ENCODE assay signal across 19 cellular contexts in the genomic region with DNA sequence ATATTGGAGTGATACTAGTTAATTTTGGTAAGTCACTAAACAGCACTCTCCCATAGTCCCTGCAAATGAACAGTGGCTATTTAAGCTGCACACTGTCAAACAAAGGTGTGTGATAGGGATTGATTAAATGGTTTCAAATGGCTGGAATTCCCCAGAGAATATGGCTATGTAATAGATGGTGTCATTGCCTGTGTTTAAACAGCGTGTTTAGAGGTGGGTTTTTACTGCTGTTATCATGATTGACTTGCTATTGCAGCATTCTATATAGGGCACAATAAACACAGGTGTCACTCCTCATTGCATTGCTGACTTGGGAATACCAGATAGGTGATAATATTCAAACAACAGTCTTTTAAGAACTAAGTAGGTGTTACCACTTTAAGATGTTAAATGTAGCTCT.
"Had no signal": no experiment of that assay in that cellular context is flagged by ENCODE, and none has a peak within 500 bp of the region (broad histone marks: within the 10 kb centered on the region; RNA-seq: fewer than 3 reads in every experiment).

No MANE protein-coding gene starts in this region.

- H3K36me3 ChIP-seq: adrenal gland, cardiac muscle cell, gastroesophageal sphincter, heart left ventricle, ovary, spleen, thyroid gland had no signal

- H3K27ac ChIP-seq: adrenal gland, cardiac muscle cell, gastroesophageal sphincter, heart left ventricle, ovary, spleen, thyroid gland had no signal

- ATAC-seq: activated CD4-positive, alpha-beta T cell treated with anti-CD3 and anti-CD28 coated beads for 36 hours; activated naive CD4-positive, alpha-beta T cell treated with anti-CD3 and anti-CD28 coated beads, Interleukin-2, amount 50 U/mL, for 72 hours; esophagus mucosa; gastroesophageal sphincter; heart left ventricle; naive thymus-derived CD8-positive, alpha-beta T cell; sciatic nerve; WTC11 had no signal

- H3K4me3 ChIP-seq: adrenal gland, cardiac muscle cell, gastroesophageal sphincter, heart left ventricle, ovary, spleen, thyroid gland had no signal

- H3K4me1 ChIP-seq: adrenal gland, gastroesophageal sphincter, heart left ventricle, spleen, thyroid gland had no signal

- H3K9me3 ChIP-seq: adrenal gland, gastroesophageal sphincter, heart left ventricle, ovary, spleen, thyroid gland had no signal

- DNase-seq: activated CD4-positive, alpha-beta T cell treated with anti-CD3 and anti-CD28 coated beads for 36 hours; activated CD4-positive, alpha-beta T cell treated with anti-CD3 and anti-CD28 coated beads, Interleukin-2, amount 50 U/mL, for 48 hours; activated gamma-delta T cell treated with Interleukin-2 at 50 U/mL for 16 hours; adrenal gland; effector CD8-positive, alpha-beta T cell; heart left ventricle; kidney glomerular epithelial cell; naive thymus-derived CD8-positive, alpha-beta T cell; ovary; spleen; stimulated activated CD8-positive, alpha-beta memory T cell treated with anti-CD3 and anti-CD28 coated beads, Interleukin-4, amount 100 ng/mL, for 48 hours; stimulated activated naive CD4-positive, alpha-beta T cell treated with Interleukin-2 at 50 U/mL for 16 hours; thyroid gland had no signal

- H3K27me3 ChIP-seq: adrenal gland, cardiac muscle cell, gastroesophageal sphincter, heart left ventricle, ovary, spleen, thyroid gland had no signal
